Comparison of ENCODE assay signal across 8 cellular contexts in the genomic region with DNA sequence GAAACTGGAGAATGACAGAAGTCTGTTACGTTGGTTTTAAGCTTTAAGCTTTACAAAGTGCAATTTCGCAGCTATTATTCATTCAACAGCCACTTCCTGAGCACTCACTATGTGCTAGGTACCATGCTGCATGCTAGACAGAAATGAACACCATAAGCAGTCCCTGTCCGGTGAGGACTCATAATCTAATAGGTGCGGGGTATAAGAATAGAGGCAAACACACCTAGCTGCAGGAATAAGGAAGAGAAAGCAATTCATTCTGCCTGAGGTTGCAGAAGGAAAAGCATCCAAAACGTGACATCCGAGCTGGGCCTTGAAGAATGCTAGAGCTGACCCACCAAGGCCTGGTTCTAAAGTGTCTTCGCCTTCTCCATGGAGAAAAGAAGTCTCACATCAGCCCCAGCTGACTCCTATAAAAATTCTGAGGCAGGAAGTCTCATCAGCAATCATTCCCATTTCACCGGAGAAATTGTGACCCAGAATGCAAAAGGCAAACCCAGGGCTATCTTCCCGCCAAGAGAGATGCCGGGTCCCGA. TPM values are rescaled to one million over a fixed set of nuclear protein-coding genes. Genes with fewer than 3 reads are reported as not detected.
DNase-seq lines count a peak whose midpoint lies in the region; ATAC-seq and TF ChIP-seq lines count a peak whose summit lies in the region.

No MANE protein-coding gene starts in this region.

- H3K14ac ChIP-seq in mesenchymal stem cell (ENCODE audit: low read length in 2 of 2), result peak overlapping the region in 1 of 2 experiments; percentile 21

- H3K9ac ChIP-seq in mesenchymal stem cell (ENCODE audit: low read length), result peak overlapping the region; percentile 96

- CTCF ChIA-PET in CD4-positive, alpha-beta T cell (lab: Charles Lee), result interaction anchor here (0.6 to 1.3 kb wide), 3 partner anchors 9 to 109 kb away, joined by 3 to 4 read pairs (median 3); no protein-coding TSS in a partner anchor

- peak overlapping the region; percentile 57 for H3K4me2 ChIP-seq in mesenchymal stem cell (ENCODE audit: low read length, poor library complexity, severe bottlenecking)

- peak overlapping the region; percentile 99 for H3K4me3 Mint-ChIP-seq in CD4-positive, alpha-beta T cell
- peak overlapping the region; percentile 96 to 99 (median 98) for H3K4me3 Mint-ChIP-seq in brain

- ATAC-seq in CD4-positive, alpha-beta T cell (ENCODE audit: poor library complexity), result no peak
- ATAC-seq in GM21576 (IDR thresholded peaks at IDR 0.05; ENCODE audit: unreplicated experiment), result no peak
- ATAC-seq in GM19035 (IDR thresholded peaks at IDR 0.05; ENCODE audit: unreplicated experiment), result no peak
- ATAC-seq in HG03439 (IDR thresholded peaks at IDR 0.05; ENCODE audit: unreplicated experiment), result no peak
- no peak for ATAC-seq in HG03521 (IDR thresholded peaks at IDR 0.05; ENCODE audit: unreplicated experiment)

- no peaks in the 10 kb centered on the region for H3K27me3 ChIP-seq in CD4-positive, alpha-beta T cell (ENCODE audit: control insufficient read depth, insufficient read depth, low read length)
- no peaks in the 10 kb centered on the region for H3K27me3 ChIP-seq in mesenchymal stem cell (ENCODE audit: control insufficient read depth in 1 of 2, insufficient read depth in 1 of 2, low read length in 2 of 2)

- peaks cover 16% of the 10 kb centered on the region for H3K36me3 Mint-ChIP-seq in CD4-positive, alpha-beta T cell (ENCODE audit: low read depth)
- peaks cover 10% of the 10 kb centered on the region for H3K36me3 Mint-ChIP-seq in brain

- intact Hi-C loops in CD4-positive, alpha-beta T cell (cut with DNase I, micrococcal nuclease), result loop anchor here (2.0 to 10.0 kb wide), 8 partner anchors 54 to 1738 kb away; a partner anchor contains a TSS

- no peaks in the 10 kb centered on the region for H3K9me3 ChIP-seq in CD4-positive, alpha-beta T cell (ENCODE audit: control insufficient read depth, low read length)
- H3K9me3 ChIP-seq in mesenchymal stem cell (ENCODE audit: control insufficient read depth, low read length), result no peaks in the 10 kb centered on the region

- peaks cover 60% of the 10 kb centered on the region for H3K4me1 Mint-ChIP-seq in CD4-positive, alpha-beta T cell (ENCODE audit: low read depth)
- peaks cover 65% of the 10 kb centered on the region for H3K4me1 Mint-ChIP-seq in brain

- H2BK15ac ChIP-seq in mesenchymal stem cell (ENCODE audit: low read depth, poor library complexity, severe bottlenecking), result no peak overlapping the region

- no peak overlapping the region for H2BK5ac ChIP-seq in mesenchymal stem cell (ENCODE audit: low read depth, low read length, poor library complexity, severe bottlenecking)

- no peak overlapping the region for H3K23ac ChIP-seq in mesenchymal stem cell (ENCODE audit: low read length in 2 of 2)

- peak overlapping the region; percentile 99 for H3K4me3 ChIP-seq in Jurkat, Clone E6-1 (ENCODE audit: low read length)
- peak overlapping the region; percentile 73 to 94 for H3K4me3 ChIP-seq in mesenchymal stem cell (ENCODE audit: insufficient read depth in 1 of 2, low read depth in 1 of 2, low read length in 2 of 2)

- WGBS in mesenchymal stem cell, result 7% methylated on average over 9 of the region's 11 CpGs

- H3K36me3 ChIP-seq in mesenchymal stem cell (ENCODE audit: control insufficient read depth in 1 of 2, insufficient read depth in 2 of 2, low read depth in 1 of 2, low read length in 2 of 2), result peaks cover 0 to 12% of the 10 kb centered on the region in 2 experiments

- peak overlapping the region; percentile 82 for H3K27ac ChIP-seq in CD4-positive, alpha-beta T cell (ENCODE audit: low read depth, low read length)
- H3K27ac ChIP-seq in mesenchymal stem cell (ENCODE audit: low read length, poor library complexity, severe bottlenecking), result peak overlapping the region; percentile 50

- H3K18ac ChIP-seq in mesenchymal stem cell (ENCODE audit: low read depth in 1 of 2, low read length in 2 of 2), result peak overlapping the region; percentile 58 to 98

- no peaks in the 10 kb centered on the region for H3K9me3 Mint-ChIP-seq in CD4-positive, alpha-beta T cell
- H3K9me3 Mint-ChIP-seq in brain, result no peaks in the 10 kb centered on the region

- H3K4me1 ChIP-seq in mesenchymal stem cell (ENCODE audit: control insufficient read depth, insufficient read depth, low read depth, low read length), result no peaks in the 10 kb centered on the region

- no peaks in the 10 kb centered on the region for H3K27me3 Mint-ChIP-seq in CD4-positive, alpha-beta T cell
- peaks cover 13% of the 10 kb centered on the region for H3K27me3 Mint-ChIP-seq in brain

- H2BK12ac ChIP-seq in mesenchymal stem cell (ENCODE audit: low read length in 2 of 2), result peak overlapping the region in 1 of 2 experiments; percentile 59

- peak overlapping the region; percentile 91 for H4K91ac ChIP-seq in mesenchymal stem cell (ENCODE audit: low read length)

- H3K4ac ChIP-seq in mesenchymal stem cell (ENCODE audit: low read depth in 1 of 2, low read length in 2 of 2), result peak overlapping the region; percentile 35 to 99

- DNase-seq in CD4-positive, alpha-beta T cell, result no peak
- DNase-seq in Jurkat, Clone E6-1 (ENCODE audit: low read depth, low spot score), result no peak
- peak; percentile 33 for DNase-seq in mesenchymal stem cell

- H3K79me1 ChIP-seq in mesenchymal stem cell (replicated peaks; ENCODE audit: low read length, poor library complexity, severe bottlenecking), result peaks cover 15% of the 10 kb centered on the region

- H3K27ac Mint-ChIP-seq in CD4-positive, alpha-beta T cell, result peak overlapping the region; percentile 88
- H3K27ac Mint-ChIP-seq in brain, result peak overlapping the region; percentile 98 to 99 (median 98)

- H2AK5ac ChIP-seq in mesenchymal stem cell (ENCODE audit: low read length, severe bottlenecking), result no peak overlapping the region

- no peak for TF ChIP-seq CTCF in CD4-positive, alpha-beta T cell (IDR thresholded peaks at IDR 0.05)
- TF ChIP-seq CTCF in brain (conservative IDR thresholded peaks at IDR 0.05), result no peak

- POLR2A ChIA-PET in CD4-positive, alpha-beta T cell (lab: Charles Lee), result interaction anchor here (0.6 to 2.5 kb wide), 9 partner anchors 12 to 358 kb away, joined by 3 to 21 read pairs (median 5); a partner anchor contains a TSS

- peak overlapping the region; percentile 76 for H4K8ac ChIP-seq in mesenchymal stem cell (ENCODE audit: low read length)

- H2BK120ac ChIP-seq in mesenchymal stem cell (ENCODE audit: low read depth, low read length), result peak overlapping the region; percentile 80

- peak overlapping the region; percentile 1 for H2AFZ ChIP-seq in mesenchymal stem cell (ENCODE audit: low read depth, low read length)

RNA-seq across cellular contexts. Expression of a gene that starts 0.5 kb away (rescaled TPM):
- 10 to 100 TPM; 11.9 to 14.2 TPM for total RNA-seq in CD4-positive, alpha-beta T cell
- polyA plus RNA-seq in Jurkat, Clone E6-1 (2012; ENCODE audit: insufficient read depth, insufficient read length), result 24.1 TPM
- 19.7 TPM for polyA plus RNA-seq in brain (ENCODE audit: insufficient read depth, low read depth, low replicate concordance)
- 20.0 TPM for polyA plus RNA-seq in mesenchymal stem cell (2013, experiment 1 of 2)
- 18.3 TPM for polyA plus RNA-seq in mesenchymal stem cell (2013, experiment 2 of 2)

RNA-seq across cellular contexts. Expression of a gene that starts 0.8 kb away (rescaled TPM):
- total RNA-seq in CD4-positive, alpha-beta T cell, result 10 to 100 TPM; 12.1 to 12.3 TPM
- 13.2 TPM for polyA plus RNA-seq in Jurkat, Clone E6-1 (2012; ENCODE audit: insufficient read depth, insufficient read length)
- polyA plus RNA-seq in brain (ENCODE audit: insufficient read depth, low read depth, low replicate concordance), result 19.4 TPM
- polyA plus RNA-seq in mesenchymal stem cell (2013, experiment 1 of 2), result 73.5 TPM
- polyA plus RNA-seq in mesenchymal stem cell (2013, experiment 2 of 2), result 76.5 TPM

RNA-seq across cellular contexts. Expression of a gene that starts 54.8 kb away (rescaled TPM):
- total RNA-seq in CD4-positive, alpha-beta T cell, result 10 to 100 TPM; 15.8 to 18.0 TPM
- 44.0 TPM for polyA plus RNA-seq in Jurkat, Clone E6-1 (2012; ENCODE audit: insufficient read depth, insufficient read length)
- 34.8 TPM for polyA plus RNA-seq in brain (ENCODE audit: insufficient read depth, low read depth, low replicate concordance)
- polyA plus RNA-seq in mesenchymal stem cell (2013, experiment 1 of 2), result 41.1 TPM
- 41.9 TPM for polyA plus RNA-seq in mesenchymal stem cell (2013, experiment 2 of 2)

RNA-seq across cellular contexts. Expression of a gene that starts 54.9 kb away (rescaled TPM):
- total RNA-seq in CD4-positive, alpha-beta T cell, result 10 to 100 TPM; 23.4 to 25.5 TPM
- polyA plus RNA-seq in Jurkat, Clone E6-1 (2012; ENCODE audit: insufficient read depth, insufficient read length), result 61.1 TPM
- polyA plus RNA-seq in brain (ENCODE audit: insufficient read depth, low read depth, low replicate concordance), result 52.2 TPM
- polyA plus RNA-seq in mesenchymal stem cell (2013, experiment 1 of 2), result 16.5 TPM
- polyA plus RNA-seq in mesenchymal stem cell (2013, experiment 2 of 2), result 15.6 TPM
